ENCODE assay signal across 8 cellular contexts in genomic region chr2:219475697-219476604, GRCh38. TPM values are rescaled to one million over a fixed set of nuclear protein-coding genes. Genes with fewer than 3 reads are reported as not detected.
A peak's percentile ranks its signal among the peaks of the same experiment; 100 is the strongest.
DNase-seq lines count a peak whose midpoint lies in the region; ATAC-seq and TF ChIP-seq lines count a peak whose summit lies in the region.

No MANE protein-coding gene starts in this region.

- CTCF ChIA-PET in MCF 10A (lab: Yijun Ruan, JAX), result interaction anchor here (0.5 to 2.8 kb wide), 22 partner anchors 8 to 979 kb away, joined by 3 to 30 read pairs (median 4); a partner anchor contains a TSS

- no peaks in the 10 kb centered on the region for H3K9me3 Mint-ChIP-seq in MCF 10A (ENCODE audit: unreplicated experiment)

- peak; percentile 14 to 55 for DNase-seq in NCI-H524 (lab: John Stamatoyannopoulos, UW)
- no peak for DNase-seq in NCI-H524 treated with DMSO at 0.1 percent for 48 hours (lab: John Stamatoyannopoulos, UW)
- peak; percentile 78 for DNase-seq in KBM-7
- DNase-seq in T-helper 9 cell, result peak; percentile 50
- DNase-seq in MCF 10A (ENCODE audit: unreplicated experiment), result peak; percentile 67
- peak; percentile 38 for DNase-seq in iris pigment epithelial cell (ENCODE audit: low read depth)
- peak; percentile 49 to 59 for DNase-seq in stimulated activated CD4-positive, alpha-beta T cell treated with anti-CD3 and anti-CD28 coated beads, Interleukin-1b, Interleukin-23, amount 100 ng/mL, for 4 hours (ENCODE audit: low read depth in 2 of 2)

- peak; percentile 70 for TF ChIP-seq CTCF in MCF 10A (IDR thresholded peaks at IDR 0.05; ENCODE audit: unreplicated experiment)

- no TSS peak for BruUV-seq in MCF 10A (replicated peaks; lab: Mats Ljungman, UMichigan)

- POLR2A ChIA-PET in MCF 10A (lab: Yijun Ruan, JAX), result interaction anchor here (1.5 kb wide), 1 partner anchor 23 kb away, joined by 4 read pairs; the partner anchor contains the start of gene GMPPA

- ATAC-seq in HG03025 (IDR thresholded peaks at IDR 0.05; ENCODE audit: low FRiP score, unreplicated experiment), result no peak

- intact Hi-C loops in MCF 10A (cut with micrococcal nuclease), result loop anchor here (1.0 kb wide), 3 partner anchors 54 to 213 kb away; no protein-coding TSS in a partner anchor

- no peak overlapping the region for H3K4me3 Mint-ChIP-seq in MCF 10A (ENCODE audit: unreplicated experiment)

- H3K4me1 Mint-ChIP-seq in MCF 10A (ENCODE audit: insufficient read depth, unreplicated experiment), result no peaks in the 10 kb centered on the region

- in situ Hi-C loops in KBM-7 (cut with MboI; ENCODE audit: low pct_unique_long_range_greater_than_20kb, low sequenced_read_pairs), result no loop called here

- no peak overlapping the region for H3K27ac Mint-ChIP-seq in MCF 10A (ENCODE audit: low read depth, unreplicated experiment)

- peaks cover 11% of the 10 kb centered on the region for H3K36me3 Mint-ChIP-seq in MCF 10A (ENCODE audit: insufficient read depth, unreplicated experiment)

- no peaks in the 10 kb centered on the region for H3K27me3 Mint-ChIP-seq in MCF 10A (ENCODE audit: insufficient read depth, unreplicated experiment)

RNA-seq across cellular contexts. Expression of gene GMPPA, which starts 22.7 kb away (rescaled TPM):
- 70.7 and 80.2 TPM in 2 replicates for total RNA-seq in MCF 10A (2022)

RNA-seq across cellular contexts. Expression of gene ASIC4, which starts 38.3 kb away (rescaled TPM):
- 0.17 TPM in 1 of 2 replicates, not detected in the other for total RNA-seq in MCF 10A (2022)

RNA-seq across cellular contexts. Expression of gene SPEG, which starts 41.3 kb away (rescaled TPM):
- total RNA-seq in MCF 10A (2022), result 23.3 and 25.7 TPM in 2 replicates

RNA-seq across cellular contexts. Expression of gene DES, which starts 57.8 kb away (rescaled TPM):
- not detected in 2 replicates for total RNA-seq in MCF 10A (2022)
